Comparison of ENCODE assay signal across 17 cellular contexts in genomic region chr2:96159084-96159830, GRCh38. TPM values are rescaled to one million over a fixed set of nuclear protein-coding genes. Genes with fewer than 3 reads are reported as not detected.
DNase-seq lines count a peak whose midpoint lies in the region; ATAC-seq, FAIRE-seq and TF ChIP-seq lines count a peak whose summit lies in the region.
"Had no signal": no experiment of that assay in that cellular context is flagged by ENCODE, and none has a peak within 500 bp of the region (broad histone marks: within the 10 kb centered on the region; RNA-seq: fewer than 3 reads in every experiment).

No MANE protein-coding gene starts in this region.

- intact Hi-C loops in GM12878 (cut with micrococcal nuclease; ENCODE audit: unreplicated experiment) (no loop called here), Caco-2 (cut with micrococcal nuclease; ENCODE audit: unreplicated experiment) (no loop called here)

- H3K9me3 ChIP-seq in GM12878 (replicated peaks; ENCODE audit: control insufficient read depth, insufficient read depth, low read length) (peaks cover 3% of the 10 kb centered on the region; the same call in 2 of the 3 replicates), gastroesophageal sphincter (no peaks in the 10 kb centered on the region), Caco-2 (no peaks in the 10 kb centered on the region)
- H3K9me3 ChIP-seq: ascending aorta, thoracic aorta had no signal

- CTCF ChIA-PET in GM12878 (lab: Yijun Ruan, JAX): interaction anchor here (0.6 to 4.2 kb wide), 4 partner anchors 15 to 21 kb away, joined by 3 to 42 read pairs (median 4); no protein-coding TSS in a partner anchor
- CTCF ChIA-PET in Caco-2 (lab: Charles Lee): no interaction called here

- RAD21 ChIA-PET in GM12878 (lab: Charles Lee; ENCODE audit: unreplicated experiment): interaction anchor here (0.8 to 6.3 kb wide), 4 partner anchors 15 to 74 kb away, joined by 3 to 182 read pairs (median 30); partner anchors contain the start of genes ASTL, DUSP2 and STARD7

- peak overlapping the region; percentile 95 for H3K27ac ChIP-seq in GM12878 (ENCODE audit: control insufficient read depth, insufficient read depth)
- no peak overlapping the region for H3K27ac ChIP-seq in gastroesophageal sphincter
- H3K27ac ChIP-seq: ascending aorta, thoracic aorta, WERI-Rb-1 had no signal

- TF ChIP-seq CTCF in GM12878 (IDR thresholded peaks at IDR 0.05 in 2 of 3, conservative IDR thresholded peaks at IDR 0.05 in 1 of 3; ENCODE audit: control insufficient read depth in 2 of 3, extremely low read depth in 1 of 3, insufficient read depth in 1 of 3, low read depth in 3 of 3, low read length in 3 of 3) (no peak), gastroesophageal sphincter (IDR thresholded peaks at IDR 0.05) (no peak), Caco-2 (IDR thresholded peaks at IDR 0.05; ENCODE audit: insufficient read depth in 1 of 2, low read depth in 1 of 2, low read length in 1 of 2, severe bottlenecking in 1 of 2, unreplicated experiment in 1 of 2) (no peak)

- no TSS peak for BruUV-seq in GM12878 (replicated peaks; lab: Mats Ljungman, UMichigan)
- no TSS peak for BruUV-seq in Caco-2 (replicated peaks; lab: Mats Ljungman, UMichigan)

- no peak overlapping the region for H3K4me3 Mint-ChIP-seq in Caco-2 (ENCODE audit: unreplicated experiment)

- no peak for ATAC-seq in GM12878
- ATAC-seq in gastroesophageal sphincter: no peak
- no peak for ATAC-seq in HG03460 (IDR thresholded peaks at IDR 0.05; ENCODE audit: unreplicated experiment)

- no peak overlapping the region for H3K27ac Mint-ChIP-seq in Caco-2 (ENCODE audit: unreplicated experiment)

- FAIRE-seq in GM12892 (lab: Jason Lieb, UNC): peak; percentile 93
- FAIRE-seq in GM12878 (lab: Jason Lieb, UNC): no peak
- FAIRE-seq: endothelial cell of umbilical vein had no signal

- peaks cover 7% of the 10 kb centered on the region for H3K4me1 Mint-ChIP-seq in Caco-2 (ENCODE audit: low read depth, unreplicated experiment)

- no peak for TF ChIP-seq RAD21 in GM12878 (IDR thresholded peaks at IDR 0.05; ENCODE audit: insufficient read depth, low read depth, low read length)

- in situ Hi-C loops in GM12878 (cut with MboI): no loop called here

- H3K9ac ChIP-seq in GM12878 (ENCODE audit: control insufficient read depth, insufficient read depth, low read length): peak overlapping the region; percentile 68

- no peak for DNase-seq in GM12892 (ENCODE audit: insufficient read length)
- DNase-seq in activated CD4-positive, alpha-beta T cell treated with anti-CD3 and anti-CD28 coated beads for 4 hours: peak; percentile 57 to 62
- no peak for DNase-seq in GM12878 (ENCODE audit: low read depth, low spot score)
- peak; percentile 52 for DNase-seq in stimulated activated CD4-positive, alpha-beta T cell treated with anti-CD3 and anti-CD28 coated beads, Interleukin-2, amount 100 ng/mL, for 4 hours (ENCODE audit: low read depth)
- no peak for DNase-seq in hypothalamus (lab: John Stamatoyannopoulos, UW)
- no peak for DNase-seq in Caco-2
- DNase-seq: NCI-H226, WERI-Rb-1 had no signal

- SMC1A ChIA-PET in GM12878 (lab: Charles Lee; ENCODE audit: uncharacterized antibody, unreplicated experiment): interaction anchor here (1.0 to 6.6 kb wide), 4 partner anchors 15 to 165 kb away, joined by 3 to 139 read pairs (median 17); partner anchors contain the start of genes ASTL and DUSP2

- no peaks in the 10 kb centered on the region for H3K36me3 Mint-ChIP-seq in Caco-2 (ENCODE audit: insufficient read depth, unreplicated experiment)

- no peaks in the 10 kb centered on the region; the same call in none of the 2 replicates for H3K79me2 ChIP-seq in GM12878 (ENCODE audit: control insufficient read depth, insufficient read depth, low read length)

- peak overlapping the region; percentile 79 for H2AFZ ChIP-seq in GM12878 (ENCODE audit: control insufficient read depth, low read depth, low read length)

- POLR2A ChIA-PET in GM12878 (lab: Charles Lee) (interaction anchor here (1.0 to 6.4 kb wide), 5 partner anchors 15 to 74 kb away, joined by 3 to 161 read pairs (median 11); partner anchors contain the start of genes DUSP2 and STARD7), Caco-2 (lab: Charles Lee) (no interaction called here)

- H3K4me3 ChIP-seq in GM12878: no peak overlapping the region
- no peak overlapping the region for H3K4me3 ChIP-seq in gastroesophageal sphincter
- no peak overlapping the region for H3K4me3 ChIP-seq in Caco-2 (ENCODE audit: low read depth, low read length)
- H3K4me3 ChIP-seq: ascending aorta, thoracic aorta had no signal

- H3K36me3 ChIP-seq in GM12878 (ENCODE audit: control insufficient read depth in 2 of 2, insufficient read depth in 2 of 2, low read length in 1 of 2): no peaks in the 10 kb centered on the region
- H3K36me3 ChIP-seq in gastroesophageal sphincter: no peaks in the 10 kb centered on the region
- no peaks in the 10 kb centered on the region for H3K36me3 ChIP-seq in Caco-2 (ENCODE audit: control insufficient read depth, insufficient read depth, low read length)
- H3K36me3 ChIP-seq: ascending aorta, thoracic aorta, WERI-Rb-1 had no signal

- H3K27me3 ChIP-seq in GM12878 (replicated peaks in 1 of 2; ENCODE audit: control insufficient read depth in 2 of 2, insufficient read depth in 2 of 2, low read length in 1 of 2) (no peaks in the 10 kb centered on the region), gastroesophageal sphincter (peaks cover 15% of the 10 kb centered on the region), Caco-2 (replicated peaks; ENCODE audit: control insufficient read depth, insufficient read depth, low read length) (no peaks in the 10 kb centered on the region)
- H3K27me3 ChIP-seq: ascending aorta had no signal

- TF ChIP-seq EP300 in GM12878 (IDR thresholded peaks at IDR 0.05; ENCODE audit: borderline replicate concordance in 1 of 2, control insufficient read depth in 1 of 2, low read depth in 2 of 2, low read length in 2 of 2): no peak
- TF ChIP-seq EP300 in gastroesophageal sphincter (IDR thresholded peaks at IDR 0.05): no peak

- peaks cover 74% of the 10 kb centered on the region for H3K4me1 ChIP-seq in GM12878 (ENCODE audit: control insufficient read depth, insufficient read depth, low read length)
- no peaks in the 10 kb centered on the region for H3K4me1 ChIP-seq in gastroesophageal sphincter
- H3K4me1 ChIP-seq in Caco-2: no peaks in the 10 kb centered on the region
- H3K4me1 ChIP-seq: ascending aorta had no signal

- H3K27me3 Mint-ChIP-seq in Caco-2 (ENCODE audit: insufficient read depth, unreplicated experiment): no peaks in the 10 kb centered on the region

- TF ChIP-seq POLR2A in GM12892 (IDR thresholded peaks at IDR 0.05; ENCODE audit: low read depth, low read length) (no peak), GM12878 (IDR thresholded peaks at IDR 0.05; ENCODE audit: low read depth, low read length) (no peak), gastroesophageal sphincter (IDR thresholded peaks at IDR 0.05) (no peak)

- no peaks in the 10 kb centered on the region for H3K9me3 Mint-ChIP-seq in Caco-2 (ENCODE audit: unreplicated experiment)

- 25% methylated on average over 17 of the region's 17 CpGs for WGBS in GM12878 (ENCODE audit: insufficient coverage, insufficient replicate concordance, low lambda C conversion rate, missing lambda C conversion rate)
- WGBS in gastroesophageal sphincter (ENCODE audit: low coverage in 1 of 2), 2 donors: 75 to 96% methylated on average over 4 to 13 of the region's 17 CpGs

- H3K4me2 ChIP-seq in GM12878 (ENCODE audit: control insufficient read depth, insufficient read depth): peak overlapping the region; percentile 78

- no peaks in the 10 kb centered on the region for H4K20me1 ChIP-seq in GM12878 (ENCODE audit: control insufficient read depth, insufficient read depth)

RNA-seq across cellular contexts. Expression of gene DUSP2, which starts 14.0 kb away (rescaled TPM):
- polyA plus RNA-seq in GM12892 (2012; ENCODE audit: missing spikeins): 160 TPM
- 404 and 419 TPM in 2 replicates for total RNA-seq in GM12878 (2013; cell fraction: nucleolus; rRNA removed)
- total RNA-seq in GM12878 (2014; rRNA removed): 212 and 227 TPM in 2 replicates
- total RNA-seq in GM12878 (2014; rRNA removed; fragmentation: Illumina TruSeq; extraction: Trizol): 57.4 and 58.0 TPM in 2 replicates
- 181 and 194 TPM in 2 replicates for total RNA-seq in GM12878 (2021)
- 22.1 TPM for polyA plus RNA-seq in GM12878 (2011; ENCODE audit: low read depth)
- 47.5 and 84.3 TPM in 2 replicates for polyA plus RNA-seq in GM12878 (2011; rRNA removed)
- 146 and 184 TPM in 2 replicates for polyA plus RNA-seq in GM12878 (2011; cell fraction: cytosol; rRNA removed)
- polyA plus RNA-seq in GM12878 (2011; cell fraction: nucleus; rRNA removed): 522 and 621 TPM in 2 replicates
- 61.4 and 155 TPM in 2 replicates for polyA plus RNA-seq in GM12878 (2012)
- polyA plus RNA-seq in GM12878 (2014; fragmentation: Illumina TruSeq; extraction: Trizol): 11.9 and 35.6 TPM in 2 replicates
- 10 to 100 TPM in 1 of 2 experiments, 1 to 10 TPM in 1; 9.7 to 34.6 TPM for polyA plus RNA-seq in GM12878 (2014; fragmentation: Nextera tagmentation; extraction: Ambion mirVana)
- polyA plus RNA-seq in GM12878 (2014; rRNA removed): 158 and 168 TPM in 2 replicates
- polyA plus RNA-seq in GM12878 (2016; fragmentation: Nextera tagmentation; extraction: Ambion mirVana): 10 to 100 TPM; 10.2 to 56.4 TPM
- 98.2 and 232 TPM in 2 replicates for polyA minus RNA-seq in GM12878 (2011; rRNA and poly(A)+ RNA removed)
- polyA minus RNA-seq in GM12878 (2011; cell fraction: cytosol; rRNA and poly(A)+ RNA removed): 87.6 and 111 TPM in 2 replicates
- 636 and 718 TPM in 2 replicates for polyA minus RNA-seq in GM12878 (2011; cell fraction: nucleus; rRNA and poly(A)+ RNA removed)
- total RNA-seq in gastroesophageal sphincter: 1 to 10 TPM in 1 of 4 donors, under 1 TPM in 2, not detected in 1; 0.23 to 5.4 (median 0.40) TPM
- 13.4 and 13.6 TPM in 2 replicates for total RNA-seq in Caco-2 (2022)

RNA-seq across cellular contexts. Expression of gene ASTL, which starts 21.0 kb away (rescaled TPM):
- polyA plus RNA-seq in GM12892 (2012; ENCODE audit: missing spikeins): 1.3 TPM
- total RNA-seq in GM12878 (2013; cell fraction: nucleolus; rRNA removed): 0.76 and 2.4 TPM in 2 replicates
- total RNA-seq in GM12878 (2014; rRNA removed) (0.27 and 0.40 TPM in 2 replicates), GM12878 (2014; rRNA removed; fragmentation: Illumina TruSeq; extraction: Trizol) (0.54 TPM in 1 of 2 replicates, not detected in the other), GM12878 (2021) (0.43 and 1.0 TPM in 2 replicates), gastroesophageal sphincter (not detected), Caco-2 (2022) (0.23 TPM in 1 of 2 replicates, not detected in the other)
- polyA plus RNA-seq in GM12878 (2011; ENCODE audit: low read depth): 0.72 TPM
- polyA plus RNA-seq in GM12878 (2011; rRNA removed) (0.10 and 0.37 TPM in 2 replicates), GM12878 (2014; fragmentation: Illumina TruSeq; extraction: Trizol) (0.24 TPM in 1 of 2 replicates, not detected in the other), GM12878 (2014; fragmentation: Nextera tagmentation; extraction: Ambion mirVana) (not detected), GM12878 (2014; rRNA removed) (0.18 and 0.37 TPM in 2 replicates), GM12878 (2016; fragmentation: Nextera tagmentation; extraction: Ambion mirVana) (not detected)
- polyA plus RNA-seq in GM12878 (2011; cell fraction: cytosol; rRNA removed): 0.34 and 0.53 TPM in 2 replicates
- 2.4 TPM in 2 replicates for polyA plus RNA-seq in GM12878 (2011; cell fraction: nucleus; rRNA removed)
- polyA plus RNA-seq in GM12878 (2012): 1.3 and 2.0 TPM in 2 replicates
- 0.52 and 0.95 TPM in 2 replicates for polyA minus RNA-seq in GM12878 (2011; rRNA and poly(A)+ RNA removed)
- not detected in 2 replicates for polyA minus RNA-seq in GM12878 (2011; cell fraction: cytosol; rRNA and poly(A)+ RNA removed)
- polyA minus RNA-seq in GM12878 (2011; cell fraction: nucleus; rRNA and poly(A)+ RNA removed): 0.77 TPM in 1 of 2 replicates, not detected in the other
- total RNA-seq: ascending aorta, Daoy, endothelial cell of umbilical vein, H4, MCF 10A, RPMI7951, thoracic aorta had no signal
- polyA plus RNA-seq: endothelial cell of umbilical vein had no signal

RNA-seq across cellular contexts. Expression of gene ADRA2B, which starts 42.9 kb away (rescaled TPM):
- not detected for polyA plus RNA-seq in GM12892 (2012; ENCODE audit: missing spikeins)
- total RNA-seq in GM12878 (2013; cell fraction: nucleolus; rRNA removed): 0.31 TPM in 1 of 2 replicates, not detected in the other
- total RNA-seq in GM12878 (2014; rRNA removed) (0.05 TPM in 1 of 2 replicates, not detected in the other), GM12878 (2014; rRNA removed; fragmentation: Illumina TruSeq; extraction: Trizol) (0.05 TPM in 1 of 2 replicates, not detected in the other), GM12878 (2021) (0.10 TPM in 1 of 2 replicates, not detected in the other), gastroesophageal sphincter (1 to 10 TPM; 1.3 to 4.9 (median 2.1) TPM), Caco-2 (2022) (0.12 and 0.20 TPM in 2 replicates)
- polyA plus RNA-seq in GM12878 (2011; ENCODE audit: low read depth): not detected
- polyA plus RNA-seq in GM12878 (2011; rRNA removed) (not detected in 2 replicates), GM12878 (2014; fragmentation: Illumina TruSeq; extraction: Trizol) (0.01 TPM in 1 of 2 replicates, not detected in the other), GM12878 (2014; fragmentation: Nextera tagmentation; extraction: Ambion mirVana) (under 1 TPM in 1 of 2 experiments, not detected in 1; 0.03 TPM), GM12878 (2014; rRNA removed) (0.05 and 0.09 TPM in 2 replicates), GM12878 (2016; fragmentation: Nextera tagmentation; extraction: Ambion mirVana) (not detected)
- polyA plus RNA-seq in GM12878 (2011; cell fraction: cytosol; rRNA removed): not detected in 2 replicates
- polyA plus RNA-seq in GM12878 (2011; cell fraction: nucleus; rRNA removed): 0.79 and 0.84 TPM in 2 replicates
- 0.16 and 0.22 TPM in 2 replicates for polyA plus RNA-seq in GM12878 (2012)
- not detected in 2 replicates for polyA minus RNA-seq in GM12878 (2011; rRNA and poly(A)+ RNA removed)
- not detected in 2 replicates for polyA minus RNA-seq in GM12878 (2011; cell fraction: cytosol; rRNA and poly(A)+ RNA removed)
- 0.10 TPM in 1 of 2 replicates, not detected in the other for polyA minus RNA-seq in GM12878 (2011; cell fraction: nucleus; rRNA and poly(A)+ RNA removed)
- total RNA-seq: Daoy, endothelial cell of umbilical vein, H4, MCF 10A, RPMI7951 had no signal
- polyA plus RNA-seq: endothelial cell of umbilical vein had no signal

RNA-seq across cellular contexts. Expression of gene STARD7, which starts 49.4 kb away (rescaled TPM):
- polyA plus RNA-seq in GM12892 (2012; ENCODE audit: missing spikeins): 95.5 TPM
- 140 and 161 TPM in 2 replicates for total RNA-seq in GM12878 (2013; cell fraction: nucleolus; rRNA removed)
- total RNA-seq in GM12878 (2014; rRNA removed) (215 and 229 TPM in 2 replicates), GM12878 (2014; rRNA removed; fragmentation: Illumina TruSeq; extraction: Trizol) (148 and 153 TPM in 2 replicates), GM12878 (2021) (194 and 200 TPM in 2 replicates), gastroesophageal sphincter (100 to 1,000 TPM in 3 of 4 donors, 10 to 100 TPM in 1; 93.4 to 122 (median 107) TPM), Caco-2 (2022) (214 and 224 TPM in 2 replicates)
- polyA plus RNA-seq in GM12878 (2011; ENCODE audit: low read depth): 84.4 TPM
- polyA plus RNA-seq in GM12878 (2011; rRNA removed) (139 and 142 TPM in 2 replicates), GM12878 (2014; fragmentation: Illumina TruSeq; extraction: Trizol) (154 and 182 TPM in 2 replicates), GM12878 (2014; fragmentation: Nextera tagmentation; extraction: Ambion mirVana) (100 to 1,000 TPM in 1 of 2 experiments, 10 to 100 TPM in 1; 85.4 to 114 TPM), GM12878 (2014; rRNA removed) (120 and 123 TPM in 2 replicates), GM12878 (2016; fragmentation: Nextera tagmentation; extraction: Ambion mirVana) (100 to 1,000 TPM; 225 to 237 TPM)
- polyA plus RNA-seq in GM12878 (2011; cell fraction: cytosol; rRNA removed): 75.3 and 92.3 TPM in 2 replicates
- 89.9 and 96.0 TPM in 2 replicates for polyA plus RNA-seq in GM12878 (2011; cell fraction: nucleus; rRNA removed)
- polyA plus RNA-seq in GM12878 (2012): 81.5 and 83.0 TPM in 2 replicates
- 88.6 and 126 TPM in 2 replicates for polyA minus RNA-seq in GM12878 (2011; rRNA and poly(A)+ RNA removed)
- 52.3 and 75.1 TPM in 2 replicates for polyA minus RNA-seq in GM12878 (2011; cell fraction: cytosol; rRNA and poly(A)+ RNA removed)
- 65.0 and 122 TPM in 2 replicates for polyA minus RNA-seq in GM12878 (2011; cell fraction: nucleus; rRNA and poly(A)+ RNA removed)

Comparison
In these comparisons a context has a peak if more than half of its experiments do, and no peak if none do; other contexts are left out.
1. DNase-seq: peak in activated CD4-positive, alpha-beta T cell treated with anti-CD3 and anti-CD28 coated beads for 4 hours (2 of 2) and stimulated activated CD4-positive, alpha-beta T cell treated with anti-CD3 and anti-CD28 coated beads, Interleukin-2, amount 100 ng/mL, for 4 hours (single experiment); none in GM12892 (single experiment), GM12878 (single experiment), hypothalamus (0 of 51) and Caco-2 (0 of 2).